ENCODE assay signal across 1 cellular context in the genomic region with DNA sequence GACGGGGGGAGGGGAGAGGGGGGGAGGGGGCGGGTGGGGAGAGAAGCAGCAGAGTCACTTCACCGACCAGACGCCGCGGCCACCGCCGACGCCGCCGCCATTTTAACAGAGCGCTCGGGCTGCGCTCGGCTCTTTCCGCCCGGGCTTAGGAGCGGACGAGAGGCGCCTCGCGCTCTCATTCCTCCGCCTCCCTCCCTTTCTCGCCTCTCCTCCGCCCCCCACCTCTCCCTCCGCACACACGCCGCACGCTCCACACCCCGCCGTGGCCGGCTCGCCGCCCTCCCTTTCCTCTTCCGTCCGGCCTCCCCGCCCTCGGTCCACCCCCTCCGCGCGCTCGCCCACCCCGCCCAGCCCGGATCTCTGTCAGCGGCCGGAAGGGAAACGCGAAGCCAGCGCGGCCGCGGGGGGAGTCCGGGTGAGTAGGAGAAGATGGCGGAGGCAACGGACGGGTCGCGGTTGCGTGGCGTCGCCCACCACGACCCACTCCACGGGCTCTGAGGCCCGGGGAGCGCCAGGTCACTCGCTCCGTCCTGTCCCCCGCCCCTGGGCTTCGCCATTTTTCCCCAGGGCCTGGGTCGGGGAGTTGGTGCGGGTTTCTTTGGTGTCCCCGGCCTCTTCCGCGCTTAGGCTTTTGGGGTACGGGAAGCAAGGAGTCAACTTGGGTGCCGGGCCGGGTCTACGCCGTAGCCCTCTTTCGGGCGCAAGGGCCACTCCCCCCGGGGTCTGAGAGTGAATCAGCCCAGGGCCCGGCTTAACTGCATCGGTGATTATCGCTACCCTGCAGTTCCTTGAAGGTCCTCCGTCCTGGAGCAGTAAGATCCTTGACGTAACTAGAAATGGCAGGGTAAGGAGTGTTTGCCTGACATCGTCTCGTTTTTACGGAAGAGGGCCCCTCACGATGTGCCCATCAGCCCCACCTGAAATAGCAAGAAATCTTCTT.
TF ChIP-seq lines count a peak whose summit lies in the region.

A gene with protein sequence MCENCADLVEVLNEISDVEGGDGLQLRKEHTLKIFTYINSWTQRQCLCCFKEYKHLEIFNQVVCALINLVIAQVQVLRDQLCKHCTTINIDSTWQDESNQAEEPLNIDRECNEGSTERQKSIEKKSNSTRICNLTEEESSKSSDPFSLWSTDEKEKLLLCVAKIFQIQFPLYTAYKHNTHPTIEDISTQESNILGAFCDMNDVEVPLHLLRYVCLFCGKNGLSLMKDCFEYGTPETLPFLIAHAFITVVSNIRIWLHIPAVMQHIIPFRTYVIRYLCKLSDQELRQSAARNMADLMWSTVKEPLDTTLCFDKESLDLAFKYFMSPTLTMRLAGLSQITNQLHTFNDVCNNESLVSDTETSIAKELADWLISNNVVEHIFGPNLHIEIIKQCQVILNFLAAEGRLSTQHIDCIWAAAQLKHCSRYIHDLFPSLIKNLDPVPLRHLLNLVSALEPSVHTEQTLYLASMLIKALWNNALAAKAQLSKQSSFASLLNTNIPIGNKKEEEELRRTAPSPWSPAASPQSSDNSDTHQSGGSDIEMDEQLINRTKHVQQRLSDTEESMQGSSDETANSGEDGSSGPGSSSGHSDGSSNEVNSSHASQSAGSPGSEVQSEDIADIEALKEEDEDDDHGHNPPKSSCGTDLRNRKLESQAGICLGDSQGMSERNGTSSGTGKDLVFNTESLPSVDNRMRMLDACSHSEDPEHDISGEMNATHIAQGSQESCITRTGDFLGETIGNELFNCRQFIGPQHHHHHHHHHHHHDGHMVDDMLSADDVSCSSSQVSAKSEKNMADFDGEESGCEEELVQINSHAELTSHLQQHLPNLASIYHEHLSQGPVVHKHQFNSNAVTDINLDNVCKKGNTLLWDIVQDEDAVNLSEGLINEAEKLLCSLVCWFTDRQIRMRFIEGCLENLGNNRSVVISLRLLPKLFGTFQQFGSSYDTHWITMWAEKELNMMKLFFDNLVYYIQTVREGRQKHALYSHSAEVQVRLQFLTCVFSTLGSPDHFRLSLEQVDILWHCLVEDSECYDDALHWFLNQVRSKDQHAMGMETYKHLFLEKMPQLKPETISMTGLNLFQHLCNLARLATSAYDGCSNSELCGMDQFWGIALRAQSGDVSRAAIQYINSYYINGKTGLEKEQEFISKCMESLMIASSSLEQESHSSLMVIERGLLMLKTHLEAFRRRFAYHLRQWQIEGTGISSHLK (N-terminal part only) (minus strand): TSS at position 123 of the 940 bp plus-strand sequence. CDS start 395 bp downstream, outside the sequence.

TF ChIP-seq in K562, 482 proteins besides CTCF, POLR2A, EP300 and RAD21 (continued from another document and continues in another):
- TF ChIP-seq, protein P1, sequence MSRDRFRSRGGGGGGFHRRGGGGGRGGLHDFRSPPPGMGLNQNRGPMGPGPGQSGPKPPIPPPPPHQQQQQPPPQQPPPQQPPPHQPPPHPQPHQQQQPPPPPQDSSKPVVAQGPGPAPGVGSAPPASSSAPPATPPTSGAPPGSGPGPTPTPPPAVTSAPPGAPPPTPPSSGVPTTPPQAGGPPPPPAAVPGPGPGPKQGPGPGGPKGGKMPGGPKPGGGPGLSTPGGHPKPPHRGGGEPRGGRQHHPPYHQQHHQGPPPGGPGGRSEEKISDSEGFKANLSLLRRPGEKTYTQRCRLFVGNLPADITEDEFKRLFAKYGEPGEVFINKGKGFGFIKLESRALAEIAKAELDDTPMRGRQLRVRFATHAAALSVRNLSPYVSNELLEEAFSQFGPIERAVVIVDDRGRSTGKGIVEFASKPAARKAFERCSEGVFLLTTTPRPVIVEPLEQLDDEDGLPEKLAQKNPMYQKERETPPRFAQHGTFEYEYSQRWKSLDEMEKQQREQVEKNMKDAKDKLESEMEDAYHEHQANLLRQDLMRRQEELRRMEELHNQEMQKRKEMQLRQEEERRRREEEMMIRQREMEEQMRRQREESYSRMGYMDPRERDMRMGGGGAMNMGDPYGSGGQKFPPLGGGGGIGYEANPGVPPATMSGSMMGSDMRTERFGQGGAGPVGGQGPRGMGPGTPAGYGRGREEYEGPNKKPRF (IDR thresholded peaks at IDR 0.05; ENCODE audit: low read depth, low read length), result no peak
- TF ChIP-seq GTF2E2 (tag; IDR thresholded peaks at IDR 0.05), result peak; percentile 82; the same call in 1 of the 2 replicates
- TF ChIP-seq, protein P2, sequence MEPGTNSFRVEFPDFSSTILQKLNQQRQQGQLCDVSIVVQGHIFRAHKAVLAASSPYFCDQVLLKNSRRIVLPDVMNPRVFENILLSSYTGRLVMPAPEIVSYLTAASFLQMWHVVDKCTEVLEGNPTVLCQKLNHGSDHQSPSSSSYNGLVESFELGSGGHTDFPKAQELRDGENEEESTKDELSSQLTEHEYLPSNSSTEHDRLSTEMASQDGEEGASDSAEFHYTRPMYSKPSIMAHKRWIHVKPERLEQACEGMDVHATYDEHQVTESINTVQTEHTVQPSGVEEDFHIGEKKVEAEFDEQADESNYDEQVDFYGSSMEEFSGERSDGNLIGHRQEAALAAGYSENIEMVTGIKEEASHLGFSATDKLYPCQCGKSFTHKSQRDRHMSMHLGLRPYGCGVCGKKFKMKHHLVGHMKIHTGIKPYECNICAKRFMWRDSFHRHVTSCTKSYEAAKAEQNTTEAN (CRISPR knock-in tag; IDR thresholded peaks at IDR 0.05), result no peak
- TF ChIP-seq, protein P3, sequence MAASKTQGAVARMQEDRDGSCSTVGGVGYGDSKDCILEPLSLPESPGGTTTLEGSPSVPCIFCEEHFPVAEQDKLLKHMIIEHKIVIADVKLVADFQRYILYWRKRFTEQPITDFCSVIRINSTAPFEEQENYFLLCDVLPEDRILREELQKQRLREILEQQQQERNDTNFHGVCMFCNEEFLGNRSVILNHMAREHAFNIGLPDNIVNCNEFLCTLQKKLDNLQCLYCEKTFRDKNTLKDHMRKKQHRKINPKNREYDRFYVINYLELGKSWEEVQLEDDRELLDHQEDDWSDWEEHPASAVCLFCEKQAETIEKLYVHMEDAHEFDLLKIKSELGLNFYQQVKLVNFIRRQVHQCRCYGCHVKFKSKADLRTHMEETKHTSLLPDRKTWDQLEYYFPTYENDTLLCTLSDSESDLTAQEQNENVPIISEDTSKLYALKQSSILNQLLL (CRISPR knock-in tag; IDR thresholded peaks at IDR 0.05; ENCODE audit: borderline replicate concordance), result no peak
- no peak for TF ChIP-seq SREBF1 (IDR thresholded peaks at IDR 0.05; ENCODE audit: borderline replicate concordance, low read depth, low read length)
- no peak for TF ChIP-seq TEAD2 (tag; IDR thresholded peaks at IDR 0.05)
- TF ChIP-seq CEBPB (tag; IDR thresholded peaks at IDR 0.05), result no peak
- no peak for TF ChIP-seq CHCHD3 (CRISPR knock-in tag; IDR thresholded peaks at IDR 0.05)
- TF ChIP-seq, protein P4, sequence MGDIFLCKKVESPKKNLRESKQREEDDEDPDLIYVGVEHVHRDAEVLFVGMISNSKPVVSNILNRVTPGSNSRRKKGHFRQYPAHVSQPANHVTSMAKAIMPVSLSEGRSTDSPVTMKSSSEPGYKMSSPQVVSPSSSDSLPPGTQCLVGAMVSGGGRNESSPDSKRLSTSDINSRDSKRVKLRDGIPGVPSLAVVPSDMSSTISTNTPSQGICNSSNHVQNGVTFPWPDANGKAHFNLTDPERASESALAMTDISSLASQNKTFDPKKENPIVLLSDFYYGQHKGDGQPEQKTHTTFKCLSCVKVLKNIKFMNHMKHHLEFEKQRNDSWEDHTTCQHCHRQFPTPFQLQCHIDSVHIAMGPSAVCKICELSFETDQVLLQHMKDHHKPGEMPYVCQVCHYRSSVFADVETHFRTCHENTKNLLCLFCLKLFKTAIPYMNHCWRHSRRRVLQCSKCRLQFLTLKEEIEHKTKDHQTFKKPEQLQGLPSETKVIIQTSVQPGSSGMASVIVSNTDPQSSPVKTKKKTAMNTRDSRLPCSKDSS (IDR thresholded peaks at IDR 0.05; ENCODE audit: low read depth, partially characterized antibody), result no peak
- TF ChIP-seq ILF3 (IDR thresholded peaks at IDR 0.05; ENCODE audit: borderline replicate concordance), result no peak; the same call in 1 of the 2 replicates
- TF ChIP-seq ZNF121 (CRISPR knock-in tag; conservative IDR thresholded peaks at IDR 0.05), result no peak
- TF ChIP-seq, protein P5, sequence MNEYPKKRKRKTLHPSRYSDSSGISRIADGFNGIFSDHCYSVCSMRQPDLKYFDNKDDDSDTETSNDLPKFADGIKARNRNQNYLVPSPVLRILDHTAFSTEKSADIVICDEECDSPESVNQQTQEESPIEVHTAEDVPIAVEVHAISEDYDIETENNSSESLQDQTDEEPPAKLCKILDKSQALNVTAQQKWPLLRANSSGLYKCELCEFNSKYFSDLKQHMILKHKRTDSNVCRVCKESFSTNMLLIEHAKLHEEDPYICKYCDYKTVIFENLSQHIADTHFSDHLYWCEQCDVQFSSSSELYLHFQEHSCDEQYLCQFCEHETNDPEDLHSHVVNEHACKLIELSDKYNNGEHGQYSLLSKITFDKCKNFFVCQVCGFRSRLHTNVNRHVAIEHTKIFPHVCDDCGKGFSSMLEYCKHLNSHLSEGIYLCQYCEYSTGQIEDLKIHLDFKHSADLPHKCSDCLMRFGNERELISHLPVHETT (CRISPR knock-in tag; conservative IDR thresholded peaks at IDR 0.05 in 1 of 2, IDR thresholded peaks at IDR 0.05 in 1 of 2), result peak in 1 of 2 experiments; percentile 90; a peak in 2 of 4 replicates
- TF ChIP-seq, protein P6, sequence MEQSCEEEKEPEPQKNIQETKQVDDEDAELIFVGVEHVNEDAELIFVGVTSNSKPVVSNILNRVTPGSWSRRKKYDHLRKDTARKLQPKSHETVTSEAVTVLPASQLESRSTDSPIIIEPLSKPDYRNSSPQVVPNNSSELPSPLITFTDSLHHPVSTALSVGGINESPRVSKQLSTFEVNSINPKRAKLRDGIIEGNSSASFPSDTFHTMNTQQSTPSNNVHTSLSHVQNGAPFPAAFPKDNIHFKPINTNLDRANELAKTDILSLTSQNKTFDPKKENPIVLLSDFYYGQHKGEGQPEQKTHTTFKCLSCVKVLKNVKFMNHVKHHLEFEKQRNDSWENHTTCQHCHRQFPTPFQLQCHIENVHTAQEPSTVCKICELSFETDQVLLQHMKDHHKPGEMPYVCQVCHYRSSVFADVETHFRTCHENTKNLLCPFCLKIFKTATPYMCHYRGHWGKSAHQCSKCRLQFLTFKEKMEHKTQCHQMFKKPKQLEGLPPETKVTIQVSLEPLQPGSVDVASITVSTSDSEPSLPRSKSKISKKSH (CRISPR knock-in tag; IDR thresholded peaks at IDR 0.05), result no peak
- no peak for TF ChIP-seq ATF2 (CRISPR knock-in tag; IDR thresholded peaks at IDR 0.05)
- peak; percentile 25; the same call in 1 of the 2 replicates for TF ChIP-seq NCOR1 (IDR thresholded peaks at IDR 0.05)
- TF ChIP-seq FOXP1 (CRISPR knock-in tag; IDR thresholded peaks at IDR 0.05), result no peak
- TF ChIP-seq SMARCE1 (IDR thresholded peaks at IDR 0.05), result no peak
- no peak for TF ChIP-seq MAFF (IDR thresholded peaks at IDR 0.05; ENCODE audit: low read length)
- TF ChIP-seq ZFPM2 (CRISPR knock-in tag; IDR thresholded peaks at IDR 0.05), result no peak
- TF ChIP-seq KLF16 (IDR thresholded peaks at IDR 0.05), result no peak
- no peak for TF ChIP-seq GABPB2 (CRISPR knock-in tag; conservative IDR thresholded peaks at IDR 0.05)
- no peak for TF ChIP-seq NR4A1 (CRISPR knock-in tag; IDR thresholded peaks at IDR 0.05)
- TF ChIP-seq NR4A1 (tag; IDR thresholded peaks at IDR 0.05), result no peak
- TF ChIP-seq OTX1 (CRISPR knock-in tag; IDR thresholded peaks at IDR 0.05), result no peak
- peak; percentile 77; the same call in 1 of the 2 replicates for TF ChIP-seq MYC (IDR thresholded peaks at IDR 0.05; ENCODE audit: low read depth, low read length)
- TF ChIP-seq MYC (CRISPR knock-in tag; IDR thresholded peaks at IDR 0.05; ENCODE audit: borderline replicate concordance, low read depth), result peak; percentile 81; the same call in 1 of the 2 replicates
- peak; percentile 88 for TF ChIP-seq TAF9B (IDR thresholded peaks at IDR 0.05; ENCODE audit: partially characterized antibody)
- TF ChIP-seq FOXJ3 (CRISPR knock-in tag; IDR thresholded peaks at IDR 0.05), result no peak
- TF ChIP-seq TOE1 (IDR thresholded peaks at IDR 0.05; ENCODE audit: borderline replicate concordance), result no peak
- TF ChIP-seq TOE1 (CRISPR knock-in tag; IDR thresholded peaks at IDR 0.05; ENCODE audit: borderline replicate concordance, low read depth), result no peak
- no peak for TF ChIP-seq ZBTB12 (CRISPR knock-in tag; IDR thresholded peaks at IDR 0.05)
- no peak for TF ChIP-seq CBFB (CRISPR knock-in tag; IDR thresholded peaks at IDR 0.05)
- no peak for TF ChIP-seq ESRRB (CRISPR knock-in tag; IDR thresholded peaks at IDR 0.05; ENCODE audit: borderline replicate concordance)
- no peak for TF ChIP-seq MED1 (CRISPR knock-in tag; IDR thresholded peaks at IDR 0.05; ENCODE audit: borderline replicate concordance)
- TF ChIP-seq, protein P7, sequence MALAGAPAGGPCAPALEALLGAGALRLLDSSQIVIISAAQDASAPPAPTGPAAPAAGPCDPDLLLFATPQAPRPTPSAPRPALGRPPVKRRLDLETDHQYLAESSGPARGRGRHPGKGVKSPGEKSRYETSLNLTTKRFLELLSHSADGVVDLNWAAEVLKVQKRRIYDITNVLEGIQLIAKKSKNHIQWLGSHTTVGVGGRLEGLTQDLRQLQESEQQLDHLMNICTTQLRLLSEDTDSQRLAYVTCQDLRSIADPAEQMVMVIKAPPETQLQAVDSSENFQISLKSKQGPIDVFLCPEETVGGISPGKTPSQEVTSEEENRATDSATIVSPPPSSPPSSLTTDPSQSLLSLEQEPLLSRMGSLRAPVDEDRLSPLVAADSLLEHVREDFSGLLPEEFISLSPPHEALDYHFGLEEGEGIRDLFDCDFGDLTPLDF (CRISPR knock-in tag; IDR thresholded peaks at IDR 0.05), result peak; percentile 77; the same call in 1 of the 2 replicates
- peak; percentile 95 for TF ChIP-seq RBFOX2 (IDR thresholded peaks at IDR 0.05; ENCODE audit: low read depth, low read length)
- TF ChIP-seq HNRNPUL1 (IDR thresholded peaks at IDR 0.05; ENCODE audit: low read length), result no peak
- no peak for TF ChIP-seq MTF1 (CRISPR knock-in tag; IDR thresholded peaks at IDR 0.05; ENCODE audit: borderline replicate concordance)
- TF ChIP-seq FOXJ2 (tag; IDR thresholded peaks at IDR 0.05), result no peak
- TF ChIP-seq ZNF444 (CRISPR knock-in tag; IDR thresholded peaks at IDR 0.05), result no peak
- TF ChIP-seq ADNP (tag; IDR thresholded peaks at IDR 0.05), result no peak
- TF ChIP-seq ZNF699 (CRISPR knock-in tag; IDR thresholded peaks at IDR 0.05; ENCODE audit: insufficient replicate concordance), result no peak
- no peak for TF ChIP-seq MIER1 (IDR thresholded peaks at IDR 0.05; ENCODE audit: low read depth)
- TF ChIP-seq ZNF583 (CRISPR knock-in tag; IDR thresholded peaks at IDR 0.05), result no peak
